ENCODE assay signal across 1 cellular context in the genomic region with DNA sequence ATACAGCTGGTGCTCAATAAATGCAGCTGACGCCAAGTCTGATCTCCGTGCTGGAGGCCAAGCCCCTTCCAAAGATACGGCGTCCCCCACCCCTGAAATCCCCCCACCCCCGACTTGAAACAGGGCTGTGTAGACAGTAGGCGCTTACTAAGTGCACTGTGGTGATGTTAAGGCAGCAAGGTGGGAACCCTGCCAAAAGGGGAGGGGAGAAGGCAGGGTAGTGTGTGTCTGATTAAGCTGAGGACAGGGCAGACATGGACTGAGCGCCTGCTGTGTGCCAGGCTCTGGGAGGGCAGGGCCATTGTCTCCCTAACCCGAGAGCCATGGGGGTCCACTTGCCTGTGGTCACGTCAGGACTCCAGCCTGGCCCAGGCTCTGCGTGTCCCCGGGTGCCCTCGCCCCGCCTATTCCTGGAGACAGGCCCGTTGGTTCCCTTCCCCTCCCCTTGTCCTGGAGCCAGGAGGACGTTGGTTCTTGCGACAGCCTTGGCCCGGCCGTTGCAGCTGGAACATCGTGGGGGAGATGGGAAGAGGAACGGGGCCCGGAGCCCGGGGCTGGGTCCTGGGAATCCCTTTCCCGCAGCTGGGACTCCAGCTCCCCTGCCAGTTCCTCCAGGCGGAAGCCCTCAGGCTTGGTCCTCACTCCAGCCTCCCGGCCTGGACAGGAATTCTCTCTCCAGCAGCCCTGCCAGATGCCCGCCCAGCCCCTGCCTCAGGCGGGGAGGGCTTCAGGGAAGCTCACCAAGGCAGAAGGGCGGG.
TF ChIP-seq lines count a peak whose summit lies in the region.

No MANE protein-coding gene starts in this region.

TF ChIP-seq in HepG2, 621 proteins besides CTCF, POLR2A, EP300 and RAD21 (continued from another document):
- TF ChIP-seq, protein P1, sequence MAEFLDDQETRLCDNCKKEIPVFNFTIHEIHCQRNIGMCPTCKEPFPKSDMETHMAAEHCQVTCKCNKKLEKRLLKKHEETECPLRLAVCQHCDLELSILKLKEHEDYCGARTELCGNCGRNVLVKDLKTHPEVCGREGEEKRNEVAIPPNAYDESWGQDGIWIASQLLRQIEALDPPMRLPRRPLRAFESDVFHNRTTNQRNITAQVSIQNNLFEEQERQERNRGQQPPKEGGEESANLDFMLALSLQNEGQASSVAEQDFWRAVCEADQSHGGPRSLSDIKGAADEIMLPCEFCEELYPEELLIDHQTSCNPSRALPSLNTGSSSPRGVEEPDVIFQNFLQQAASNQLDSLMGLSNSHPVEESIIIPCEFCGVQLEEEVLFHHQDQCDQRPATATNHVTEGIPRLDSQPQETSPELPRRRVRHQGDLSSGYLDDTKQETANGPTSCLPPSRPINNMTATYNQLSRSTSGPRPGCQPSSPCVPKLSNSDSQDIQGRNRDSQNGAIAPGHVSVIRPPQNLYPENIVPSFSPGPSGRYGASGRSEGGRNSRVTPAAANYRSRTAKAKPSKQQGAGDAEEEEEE (CRISPR knock-in tag; IDR thresholded peaks at IDR 0.05; ENCODE audit: borderline replicate concordance): no peak
- TF ChIP-seq RXRA (CRISPR knock-in tag; IDR thresholded peaks at IDR 0.05) (peak; percentile 81), DR1 (CRISPR knock-in tag; IDR thresholded peaks at IDR 0.05) (no peak), ZNF557 (CRISPR knock-in tag; IDR thresholded peaks at IDR 0.05) (no peak), RFX5 (IDR thresholded peaks at IDR 0.05; ENCODE audit: low read depth, low read length) (no peak), SSRP1 (CRISPR knock-in tag; IDR thresholded peaks at IDR 0.05) (no peak), FOXA1 (IDR thresholded peaks at IDR 0.05) (no peak), FOXA1 (CRISPR knock-in tag; IDR thresholded peaks at IDR 0.05) (no peak), PHF8 (CRISPR knock-in tag; IDR thresholded peaks at IDR 0.05) (no peak), SIN3B (IDR thresholded peaks at IDR 0.05; ENCODE audit: low read length) (no peak), ZNF781 (CRISPR knock-in tag; IDR thresholded peaks at IDR 0.05; ENCODE audit: borderline replicate concordance, not compliant biosample characterization) (no peak), NBN (conservative IDR thresholded peaks at IDR 0.05) (no peak), ZNF772 (CRISPR knock-in tag; IDR thresholded peaks at IDR 0.05) (no peak), REL (CRISPR knock-in tag; conservative IDR thresholded peaks at IDR 0.05) (no peak)
- TF ChIP-seq, protein P2, sequence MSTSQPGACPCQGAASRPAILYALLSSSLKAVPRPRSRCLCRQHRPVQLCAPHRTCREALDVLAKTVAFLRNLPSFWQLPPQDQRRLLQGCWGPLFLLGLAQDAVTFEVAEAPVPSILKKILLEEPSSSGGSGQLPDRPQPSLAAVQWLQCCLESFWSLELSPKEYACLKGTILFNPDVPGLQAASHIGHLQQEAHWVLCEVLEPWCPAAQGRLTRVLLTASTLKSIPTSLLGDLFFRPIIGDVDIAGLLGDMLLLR (CRISPR knock-in tag; IDR thresholded peaks at IDR 0.05): no peak
- TF ChIP-seq, protein P3, sequence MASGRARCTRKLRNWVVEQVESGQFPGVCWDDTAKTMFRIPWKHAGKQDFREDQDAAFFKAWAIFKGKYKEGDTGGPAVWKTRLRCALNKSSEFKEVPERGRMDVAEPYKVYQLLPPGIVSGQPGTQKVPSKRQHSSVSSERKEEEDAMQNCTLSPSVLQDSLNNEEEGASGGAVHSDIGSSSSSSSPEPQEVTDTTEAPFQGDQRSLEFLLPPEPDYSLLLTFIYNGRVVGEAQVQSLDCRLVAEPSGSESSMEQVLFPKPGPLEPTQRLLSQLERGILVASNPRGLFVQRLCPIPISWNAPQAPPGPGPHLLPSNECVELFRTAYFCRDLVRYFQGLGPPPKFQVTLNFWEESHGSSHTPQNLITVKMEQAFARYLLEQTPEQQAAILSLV (CRISPR knock-in tag; IDR thresholded peaks at IDR 0.05; ENCODE audit: borderline replicate concordance): no peak
